ENCODE assay signal across 8 cellular contexts in the genomic region with DNA sequence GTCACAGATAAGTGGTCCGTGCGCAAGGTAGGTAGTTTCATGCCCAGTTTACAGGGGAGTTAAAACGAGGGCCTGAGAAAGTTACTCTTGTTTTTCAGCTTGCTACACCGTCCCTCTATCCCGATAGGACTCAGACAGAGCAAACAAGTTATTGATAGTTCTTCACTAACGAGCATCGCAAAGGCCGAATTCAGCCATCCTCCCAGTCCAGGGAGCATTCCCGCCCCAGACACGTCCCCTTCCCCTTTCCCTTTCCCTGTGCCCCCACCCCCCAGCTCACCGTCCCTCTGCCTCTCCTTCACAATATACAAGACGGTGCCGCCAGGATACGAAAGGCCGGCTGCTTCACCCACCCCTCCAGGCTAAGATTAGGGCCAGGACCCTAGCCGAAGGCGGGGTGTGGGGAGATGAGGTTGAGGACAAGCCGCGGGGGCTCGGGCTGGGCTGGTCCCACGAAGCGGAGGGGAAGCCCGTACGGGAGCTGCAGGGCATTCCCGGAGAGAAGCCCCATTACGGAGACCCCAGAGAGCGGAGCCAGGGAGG. TPM values are rescaled to one million over a fixed set of nuclear protein-coding genes. Genes with fewer than 3 reads are reported as not detected.
DNase-seq lines count a peak whose midpoint lies in the region; ATAC-seq and TF ChIP-seq lines count a peak whose summit lies in the region.

No MANE protein-coding gene starts in this region.

- H3K27ac Mint-ChIP-seq in HFFc6 (peak overlapping the region; percentile 86), activated B cell treated with CpG ODN at 0.5 μM for 24 hours (peak overlapping the region; percentile 98), glutamatergic neuron (ENCODE audit: unreplicated experiment) (peak overlapping the region; percentile 100)

- H3K9me3 ChIP-seq in BLaER1 treated with 17β-estradiol and CSF1 and Interleukin-3, amounts not matched to agents 10 nM and 100 nM (replicated peaks in 1 of 11) = no peaks in the 10 kb centered on the region
- no peaks in the 10 kb centered on the region for H3K9me3 ChIP-seq in psoas muscle

- peaks cover 26% of the 10 kb centered on the region for H3K4me1 Mint-ChIP-seq in HFFc6 (ENCODE audit: low read depth)
- H3K4me1 Mint-ChIP-seq in activated B cell treated with CpG ODN at 0.5 μM for 24 hours = peaks cover 26% of the 10 kb centered on the region
- H3K4me1 Mint-ChIP-seq in glutamatergic neuron (ENCODE audit: low read depth, unreplicated experiment) = peaks cover 17% of the 10 kb centered on the region

- DNase-seq in HFFc6 (no peak), activated B cell treated with CpG ODN at 0.5 μM for 24 hours (no peak), glutamatergic neuron (no peak), psoas muscle (no peak), pons (ENCODE audit: low spot score) (no peak)

- intact Hi-C loops in activated B cell treated with CpG ODN at 0.5 μM for 24 hours (cut with micrococcal nuclease) = loop anchor here (1.0 kb wide), 4 partner anchors 27 to 126 kb away; a partner anchor contains a TSS
- intact Hi-C loops in psoas muscle (cut with DNase I) = loop anchor here in 1 of 2 donors (2.0 kb wide), 1 partner anchor 28 kb away; a partner anchor contains a TSS

- H3K9ac ChIP-seq in BLaER1 treated with 17β-estradiol and CSF1 and Interleukin-3, amounts not matched to agents 10 nM and 100 nM = peak overlapping the region; percentile 84 to 96 (median 92)

- H3K4me3 ChIP-seq in BLaER1 treated with 17β-estradiol and CSF1 and Interleukin-3, amounts not matched to agents 10 nM and 100 nM = peak overlapping the region; percentile 80 to 100 (median 92)
- peak overlapping the region; percentile 90 for H3K4me3 ChIP-seq in psoas muscle

- H3K36me3 Mint-ChIP-seq in HFFc6 (ENCODE audit: low read depth) (peaks cover 19% of the 10 kb centered on the region), activated B cell treated with CpG ODN at 0.5 μM for 24 hours (ENCODE audit: low read depth) (peaks cover 37% of the 10 kb centered on the region), glutamatergic neuron (ENCODE audit: unreplicated experiment) (no peaks in the 10 kb centered on the region)

- TF ChIP-seq CTCF in HFFc6 (IDR thresholded peaks at IDR 0.05) (no peak), activated B cell treated with CpG ODN at 0.5 μM for 24 hours (IDR thresholded peaks at IDR 0.05) (no peak), glutamatergic neuron (IDR thresholded peaks at IDR 0.05; ENCODE audit: partially characterized antibody, unreplicated experiment) (no peak), psoas muscle (IDR thresholded peaks at IDR 0.05) (no peak)

- ATAC-seq in activated B cell treated with CpG ODN at 0.5 μM for 24 hours (ENCODE audit: low read depth) (no peak), psoas muscle (peak; percentile 7 to 33 (median 19)), GM21717 (IDR thresholded peaks at IDR 0.05; ENCODE audit: unreplicated experiment) (no peak), GM19351 (IDR thresholded peaks at IDR 0.05; ENCODE audit: unreplicated experiment) (no peak)

- H3K9me3 Mint-ChIP-seq in HFFc6 = no peaks in the 10 kb centered on the region
- H3K9me3 Mint-ChIP-seq in activated B cell treated with CpG ODN at 0.5 μM for 24 hours = no peaks in the 10 kb centered on the region
- peaks cover 2% of the 10 kb centered on the region for H3K9me3 Mint-ChIP-seq in glutamatergic neuron (ENCODE audit: unreplicated experiment)

- H3K27me3 ChIP-seq in BLaER1 treated with 17β-estradiol and CSF1 and Interleukin-3, amounts not matched to agents 10 nM and 100 nM = peaks cover 7 to 21% (median 14%) of the 10 kb centered on the region in 11 experiments; a peak in 21 of 22 replicates
- H3K27me3 ChIP-seq in psoas muscle (ENCODE audit: insufficient read depth in 3 of 3, low read length in 2 of 3) = no peaks in the 10 kb centered on the region

- POLR2A ChIA-PET in activated B cell treated with CpG ODN at 0.5 μM for 24 hours (lab: Charles Lee) = interaction anchor here (0.6 to 3.2 kb wide), 14 partner anchors 9 to 286 kb away, joined by 3 to 45 read pairs (median 6); a partner anchor contains a TSS

- peak overlapping the region; percentile 83 to 96 (median 86) for H3K4me2 ChIP-seq in BLaER1 treated with 17β-estradiol and CSF1 and Interleukin-3, amounts not matched to agents 10 nM and 100 nM

- peaks cover 33 to 40% (median 35%) of the 10 kb centered on the region in 11 experiments for H3K36me3 ChIP-seq in BLaER1 treated with 17β-estradiol and CSF1 and Interleukin-3, amounts not matched to agents 10 nM and 100 nM
- H3K36me3 ChIP-seq in psoas muscle (ENCODE audit: insufficient read depth in 1 of 2, low read depth in 1 of 2) = peaks cover 0 to 38% of the 10 kb centered on the region in 2 donors

- H4K20me1 ChIP-seq in BLaER1 treated with 17β-estradiol and CSF1 and Interleukin-3, amounts not matched to agents 10 nM and 100 nM = peaks cover 26 to 54% (median 45%) of the 10 kb centered on the region in 11 experiments; a peak in 20 of 22 replicates

- peaks cover 34 to 55% (median 49%) of the 10 kb centered on the region in 10 experiments for H3K4me1 ChIP-seq in BLaER1 treated with 17β-estradiol and CSF1 and Interleukin-3, amounts not matched to agents 10 nM and 100 nM
- H3K4me1 ChIP-seq in psoas muscle = peaks cover 21% of the 10 kb centered on the region

- CTCF ChIA-PET in activated B cell treated with CpG ODN at 0.5 μM for 24 hours (lab: Charles Lee) = interaction anchor here (1.2 to 1.4 kb wide), 2 partner anchors 31 to 286 kb away, joined by 3 to 4 read pairs; no protein-coding TSS in a partner anchor

- H3K27ac ChIP-seq in BLaER1 treated with 17β-estradiol and CSF1 and Interleukin-3, amounts not matched to agents 10 nM and 100 nM = peak overlapping the region; percentile 75 to 88 (median 84)
- H3K27ac ChIP-seq in psoas muscle = peak overlapping the region; percentile 91

- peaks cover 4% of the 10 kb centered on the region for H3K27me3 Mint-ChIP-seq in HFFc6 (ENCODE audit: insufficient read depth)
- no peaks in the 10 kb centered on the region for H3K27me3 Mint-ChIP-seq in activated B cell treated with CpG ODN at 0.5 μM for 24 hours
- H3K27me3 Mint-ChIP-seq in glutamatergic neuron (ENCODE audit: unreplicated experiment) = peaks cover 4% of the 10 kb centered on the region

- H3K4me3 Mint-ChIP-seq in HFFc6 (peak overlapping the region; percentile 98), activated B cell treated with CpG ODN at 0.5 μM for 24 hours (peak overlapping the region; percentile 99), glutamatergic neuron (ENCODE audit: unreplicated experiment) (peak overlapping the region; percentile 94)

- 2% methylated on average over 24 to 27 of the region's 27 CpGs for WGBS in psoas muscle, 3 donors

RNA-seq across cellular contexts. Expression of a gene that starts 0.6 kb away (rescaled TPM):
- 100 to 1,000 TPM in 3 of 6 experiments, 10 to 100 TPM in 3; 82.4 to 111 (median 95.6) TPM for total RNA-seq in HFFc6 (2021; fragmentation: NEBNext Ultra II Directional; extraction: Animal tissue kit (Norgen Biotek cat#: 25700))
- total RNA-seq in activated B cell treated with CpG ODN at 0.5 μM for 24 hours = 56.6 and 57.5 TPM in 2 replicates
- 203 TPM for total RNA-seq in glutamatergic neuron (ENCODE audit: unreplicated experiment)
- 100 to 1,000 TPM in 1 of 4 donors, 10 to 100 TPM in 3; 46.9 to 201 (median 74.3) TPM for total RNA-seq in psoas muscle
- 10 to 100 TPM; 27.0 to 70.4 (median 42.5) TPM for polyA plus RNA-seq in psoas muscle

RNA-seq across cellular contexts. Expression of a gene that starts 4.3 kb away (rescaled TPM):
- total RNA-seq in HFFc6 (2021; fragmentation: NEBNext Ultra II Directional; extraction: Animal tissue kit (Norgen Biotek cat#: 25700)) = 1 to 10 TPM; 6.6 to 8.9 (median 8.0) TPM
- total RNA-seq in activated B cell treated with CpG ODN at 0.5 μM for 24 hours (10.9 and 14.3 TPM in 2 replicates), glutamatergic neuron (ENCODE audit: unreplicated experiment) (34.7 TPM), psoas muscle (1 to 10 TPM; 3.1 to 6.6 (median 5.0) TPM)
- polyA plus RNA-seq in psoas muscle = 1 to 10 TPM; 1.6 to 5.3 (median 3.9) TPM

RNA-seq across cellular contexts. Expression of a gene that starts 27.4 kb away (rescaled TPM):
- 10 to 100 TPM; 27.8 to 48.7 (median 33.2) TPM for total RNA-seq in HFFc6 (2021; fragmentation: NEBNext Ultra II Directional; extraction: Animal tissue kit (Norgen Biotek cat#: 25700))
- total RNA-seq in activated B cell treated with CpG ODN at 0.5 μM for 24 hours (50.9 and 65.1 TPM in 2 replicates), glutamatergic neuron (ENCODE audit: unreplicated experiment) (18.6 TPM), psoas muscle (10 to 100 TPM; 35.6 to 76.2 (median 59.9) TPM)
- polyA plus RNA-seq in psoas muscle = 100 to 1,000 TPM in 1 of 3 donors, 10 to 100 TPM in 2; 87.5 to 206 (median 90.4) TPM

RNA-seq across cellular contexts. Expression of a gene that starts 27.6 kb away (rescaled TPM):
- 100 to 1,000 TPM in 4 of 6 experiments, 10 to 100 TPM in 2; 90.4 to 109 (median 105) TPM for total RNA-seq in HFFc6 (2021; fragmentation: NEBNext Ultra II Directional; extraction: Animal tissue kit (Norgen Biotek cat#: 25700))
- total RNA-seq in activated B cell treated with CpG ODN at 0.5 μM for 24 hours (113 and 116 TPM in 2 replicates), glutamatergic neuron (ENCODE audit: unreplicated experiment) (103 TPM), psoas muscle (100 to 1,000 TPM; 181 to 215 (median 212) TPM)
- polyA plus RNA-seq in psoas muscle = 100 to 1,000 TPM; 223 to 429 (median 332) TPM

RNA-seq across cellular contexts. Expression of a gene that starts 55.4 kb away (rescaled TPM):
- total RNA-seq in HFFc6 (2021; fragmentation: NEBNext Ultra II Directional; extraction: Animal tissue kit (Norgen Biotek cat#: 25700)) = 100 to 1,000 TPM; 178 to 226 (median 202) TPM
- total RNA-seq in activated B cell treated with CpG ODN at 0.5 μM for 24 hours (29.5 and 48.9 TPM in 2 replicates), glutamatergic neuron (ENCODE audit: unreplicated experiment) (83.8 TPM), psoas muscle (100 to 1,000 TPM; 162 to 223 (median 217) TPM)
- polyA plus RNA-seq in psoas muscle = 100 to 1,000 TPM; 246 to 413 (median 340) TPM

Comparison
In these comparisons a context has a peak if more than half of its experiments do, and no peak if none do; other contexts are left out.
1. ATAC-seq: peak in psoas muscle (4 of 4); none in activated B cell treated with CpG ODN at 0.5 μM for 24 hours (single experiment), GM21717 (single experiment) and GM19351 (single experiment).
2. Peak in every context shown above with its lines, with median percentiles within 50 percentile points of each other: H3K27ac Mint-ChIP-seq and H3K4me3 Mint-ChIP-seq.